Comparison of ENCODE assay signal across 15 cellular contexts in genomic region chr2:23536326-23536725, GRCh38.
"Had no signal": no experiment of that assay in that cellular context is flagged by ENCODE, and none has a peak within 500 bp of the region (broad histone marks: within the 10 kb centered on the region; RNA-seq: fewer than 3 reads in every experiment).

No MANE protein-coding gene starts in this region.

- H3K27ac Mint-ChIP-seq: activated CD8-positive, alpha-beta T cell treated with anti-CD3 and anti-CD28 coated beads, Interleukin-2, amount 10 ng/mL, durations not matched to agents 7 days and 5 days; activated naive CD8-positive, alpha-beta T cell treated with anti-CD3 and anti-CD28 coated beads, Interleukin-2, amount 50 U/mL, for 24 hours; activated T-helper 1 cell treated with anti-CD3 and anti-CD28 coated beads, Interleukin-12 subunit alpha, Interleukin-12 subunit beta, Interleukin-2, Interleukin-4 antibody, amounts not matched to agents 30 ng/mL and 10 ng/mL and 1 ng/mL, durations not matched to agents 14 hours and 24 hours and 36 hours had no signal

- H3K4me3 Mint-ChIP-seq: activated CD8-positive, alpha-beta T cell treated with anti-CD3 and anti-CD28 coated beads, Interleukin-2, amount 10 ng/mL, durations not matched to agents 7 days and 5 days; activated naive CD8-positive, alpha-beta T cell treated with anti-CD3 and anti-CD28 coated beads, Interleukin-2, amount 50 U/mL, for 24 hours had no signal

- ATAC-seq: activated CD8-positive, alpha-beta T cell treated with anti-CD3 and anti-CD28 coated beads, Interleukin-2, amount 10 ng/mL, durations not matched to agents 7 days and 5 days; activated naive CD8-positive, alpha-beta T cell treated with anti-CD3 and anti-CD28 coated beads, Interleukin-2, amount 50 U/mL, for 24 hours; heart right ventricle; left lobe of liver; naive thymus-derived CD8-positive, alpha-beta T cell; stimulated activated naive CD8-positive, alpha-beta T cell treated with anti-CD3 and anti-CD28 coated beads, Interleukin-15, Interleukin-2, amounts not matched to agents 100 U/mL and 50 U/mL, for 24 hours had no signal

- H3K27me3 Mint-ChIP-seq: activated naive CD8-positive, alpha-beta T cell treated with anti-CD3 and anti-CD28 coated beads, Interleukin-2, amount 50 U/mL, for 24 hours; naive thymus-derived CD8-positive, alpha-beta T cell had no signal

- H3K9me3 Mint-ChIP-seq: activated naive CD8-positive, alpha-beta T cell treated with anti-CD3 and anti-CD28 coated beads, Interleukin-2, amount 50 U/mL, for 24 hours; activated T-helper 1 cell treated with anti-CD3 and anti-CD28 coated beads, Interleukin-12 subunit alpha, Interleukin-12 subunit beta, Interleukin-2, Interleukin-4 antibody, amounts not matched to agents 30 ng/mL and 10 ng/mL and 1 ng/mL, durations not matched to agents 14 hours and 24 hours and 36 hours had no signal

- H3K27me3 ChIP-seq: heart right ventricle had no signal

- H3K27ac ChIP-seq: coronary artery, heart right ventricle had no signal

- H3K9me3 ChIP-seq: heart right ventricle had no signal

- DNase-seq: activated CD8-positive, alpha-beta T cell treated with anti-CD3 and anti-CD28 coated beads, Interleukin-2, amount 10 ng/mL, durations not matched to agents 7 days and 5 days; activated naive CD4-positive, alpha-beta T cell treated with Interleukin-2 at 50 U/mL for 16 hours; activated naive CD8-positive, alpha-beta T cell treated with anti-CD3 and anti-CD28 coated beads, Interleukin-2, amount 50 U/mL, for 24 hours; central memory CD4-positive, alpha-beta T cell; effector CD4-positive, alpha-beta T cell; heart right ventricle; islet precursor cell; mammary epithelial cell; naive thymus-derived CD8-positive, alpha-beta T cell; stimulated activated CD4-positive, alpha-beta T cell treated with anti-CD3 and anti-CD28 coated beads, Interleukin-2, amount 100 ng/mL, for 48 hours; stimulated activated naive CD8-positive, alpha-beta T cell treated with anti-CD3 and anti-CD28 coated beads, Interleukin-15, Interleukin-2, amounts not matched to agents 100 U/mL and 50 U/mL, for 24 hours; T-helper 9 cell had no signal
